8 cellular contexts compared by ENCODE assay signal in the genomic region with DNA sequence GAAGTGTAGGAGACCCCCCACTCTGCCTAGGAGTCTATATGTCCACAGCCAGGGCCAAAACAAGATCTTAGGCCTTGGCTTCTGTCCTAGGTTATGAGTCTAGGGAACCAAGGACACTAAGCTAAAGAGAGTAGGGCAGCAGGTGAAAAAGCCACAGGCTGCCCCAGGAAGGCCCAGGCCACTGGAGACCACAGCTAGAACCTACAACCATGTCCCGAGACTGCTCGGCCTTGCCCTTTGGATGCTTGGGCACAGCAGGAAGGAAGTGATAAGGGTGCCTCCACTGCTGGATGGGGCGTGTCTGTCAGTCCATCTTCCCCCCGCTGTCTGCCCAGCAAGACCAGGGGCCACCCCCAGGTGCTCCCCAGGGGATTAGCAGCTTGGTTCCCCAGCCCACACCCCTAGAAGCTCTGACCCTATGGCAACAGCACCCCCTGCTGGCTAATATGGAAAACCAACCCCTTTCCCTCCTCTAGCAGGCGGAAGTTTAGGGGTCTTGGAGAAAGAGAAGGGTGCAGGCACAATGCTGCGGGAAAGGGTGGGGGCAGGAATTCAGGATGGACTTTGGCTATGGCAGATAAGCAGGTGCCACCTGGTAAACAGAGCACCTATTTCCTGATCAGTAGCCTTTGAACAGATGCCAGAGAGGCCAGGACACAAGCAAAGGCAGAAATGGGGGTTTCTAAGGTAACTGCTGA. TPM values are rescaled to one million over a fixed set of nuclear protein-coding genes. Genes with fewer than 3 reads are reported as not detected.
DNase-seq lines count a peak whose midpoint lies in the region; ATAC-seq and TF ChIP-seq lines count a peak whose summit lies in the region.

No MANE protein-coding gene starts in this region.

- peak; percentile 40 for ATAC-seq in HG03280 (IDR thresholded peaks at IDR 0.05; ENCODE audit: unreplicated experiment)
- ATAC-seq in gastroesophageal sphincter: no peak
- ATAC-seq in GM21529 (IDR thresholded peaks at IDR 0.05; ENCODE audit: unreplicated experiment): no peak

- DNase-seq in NCI-H510A treated with DMSO at 0.1 percent for 48 hours (lab: John Stamatoyannopoulos, UW): peak; percentile 34
- no peak for DNase-seq in NCI-H510A (lab: John Stamatoyannopoulos, UW)
- DNase-seq in RPMI7951 (ENCODE audit: low read depth): peak; percentile 64
- peak; percentile 61 for DNase-seq in activated T-helper 9 cell treated with anti-CD3 and anti-CD28 coated beads, Interleukin-2, amount 50 U/mL, for 16 hours (ENCODE audit: low read depth)
- DNase-seq in ovary: peak in 3 of 5 donors; percentile 63 to 65 (median 65)

- H3K4me1 ChIP-seq in gastroesophageal sphincter: peaks cover 7 to 67% (median 22%) of the 10 kb centered on the region in 3 donors
- peaks cover 10% of the 10 kb centered on the region for H3K4me1 ChIP-seq in ovary (ENCODE audit: insufficient read depth)

- H3K27ac ChIP-seq in gastroesophageal sphincter: peak overlapping the region in 3 of 4 donors; percentile 97 to 99 (median 98)
- peak overlapping the region in 1 of 2 donors; percentile 47 for H3K27ac ChIP-seq in ovary

- intact Hi-C loops in ovary (cut with DNase I): loop anchor here in 3 of 4 donors (2.0 to 5.0 kb wide), 2 partner anchors 114 kb away; no protein-coding TSS in a partner anchor

- H3K27me3 ChIP-seq in gastroesophageal sphincter (no peaks in the 10 kb centered on the region), ovary (no peaks in the 10 kb centered on the region)

- H3K9me3 ChIP-seq in gastroesophageal sphincter (no peaks in the 10 kb centered on the region), ovary (no peaks in the 10 kb centered on the region)

- WGBS in gastroesophageal sphincter (ENCODE audit: low coverage in 1 of 2), 2 donors: 70 to 80% methylated on average over 2 to 4 of the region's 6 CpGs
- 75 to 90% (median 84%) methylated on average over 6 of the region's 6 CpGs for WGBS in ovary, 3 donors

- H3K36me3 ChIP-seq in gastroesophageal sphincter (no peaks in the 10 kb centered on the region), ovary (no peaks in the 10 kb centered on the region)

- TF ChIP-seq POLR2A in gastroesophageal sphincter (IDR thresholded peaks at IDR 0.05) (no peak), ovary (IDR thresholded peaks at IDR 0.05) (no peak)

- TF ChIP-seq CTCF in gastroesophageal sphincter (IDR thresholded peaks at IDR 0.05) (peak; percentile 86 to 92 (median 89)), ovary (IDR thresholded peaks at IDR 0.05) (peak; percentile 60 to 80 (median 61))

- H3K4me3 ChIP-seq in gastroesophageal sphincter (no peak overlapping the region), ovary (no peak overlapping the region)

- TF ChIP-seq EP300 in gastroesophageal sphincter (IDR thresholded peaks at IDR 0.05) (no peak), ovary (IDR thresholded peaks at IDR 0.05) (no peak)

RNA-seq across cellular contexts. Expression of a gene that starts 10.5 kb away (rescaled TPM):
- 34.1 and 42.1 TPM in 2 replicates for total RNA-seq in RPMI7951 (2014; rRNA removed; shearing (Covaris generic))
- 10 to 100 TPM; 10.9 to 74.3 (median 19.4) TPM for total RNA-seq in gastroesophageal sphincter
- total RNA-seq in ovary: 100 to 1,000 TPM in 1 of 7 donors, 10 to 100 TPM in 6; 17.3 to 126 (median 31.1) TPM
- polyA plus RNA-seq in ovary: 10 to 100 TPM; 23.1 to 26.7 TPM

RNA-seq across cellular contexts. Expression of a gene that starts 42.2 kb away (rescaled TPM):
- total RNA-seq in RPMI7951 (2014; rRNA removed; shearing (Covaris generic)): not detected in 2 replicates
- not detected for total RNA-seq in gastroesophageal sphincter
- total RNA-seq in ovary: not detected
- polyA plus RNA-seq in ovary: not detected

RNA-seq across cellular contexts. Expression of a gene that starts 55.7 kb away (rescaled TPM):
- total RNA-seq in RPMI7951 (2014; rRNA removed; shearing (Covaris generic)): 13.5 and 25.2 TPM in 2 replicates
- total RNA-seq in gastroesophageal sphincter (10 to 100 TPM; 31.1 to 53.7 (median 35.0) TPM), ovary (10 to 100 TPM; 23.7 to 41.5 (median 36.4) TPM)
- 10 to 100 TPM in 1 of 2 donors, 1 to 10 TPM in 1; 9.4 to 21.1 TPM for polyA plus RNA-seq in ovary
